Comparison of ENCODE assay signal across 8 cellular contexts in the genomic region with DNA sequence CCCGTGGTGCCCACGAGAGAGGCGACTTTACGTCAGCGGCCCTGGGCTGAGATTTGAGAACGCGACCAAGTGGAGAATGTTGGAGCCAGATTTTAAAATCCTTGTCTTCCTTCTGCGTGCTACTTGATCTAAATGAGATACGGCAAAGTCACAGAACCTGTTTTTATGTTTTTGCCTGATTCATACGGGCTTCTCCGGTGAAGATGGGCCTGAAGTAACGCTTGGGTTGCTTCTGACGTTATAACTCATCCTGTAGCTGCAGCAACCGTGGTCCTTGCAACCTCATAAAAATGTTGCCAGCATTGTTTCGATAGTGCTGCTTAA. TPM values are rescaled to one million over a fixed set of nuclear protein-coding genes. Genes with fewer than 3 reads are reported as not detected.
DNase-seq lines count a peak whose midpoint lies in the region; ATAC-seq and TF ChIP-seq lines count a peak whose summit lies in the region.

No MANE protein-coding gene starts in this region.

- H3K4me3 ChIP-seq in H7 (ENCODE audit: insufficient read depth, low read depth, low read length) (peak overlapping the region; percentile 99), iPS-15b (ENCODE audit: low read depth, low read length) (peak overlapping the region; percentile 99)

- H3K27ac ChIP-seq in 22Rv1: peak overlapping the region; percentile 68

- H3K36me3 ChIP-seq in H7 (replicated peaks; ENCODE audit: control insufficient read depth, insufficient read depth, low read length) (no peaks in the 10 kb centered on the region; the same call in 1 of the 2 replicates), iPS-15b (ENCODE audit: control insufficient read depth, insufficient read depth, low read length) (no peaks in the 10 kb centered on the region)

- H3K9me3 Mint-ChIP-seq in activated naive CD4-positive, alpha-beta T cell treated with anti-CD3 and anti-CD28 coated beads, Interleukin-2, amount 50 U/mL, for 72 hours: peaks cover 0 to 8% of the 10 kb centered on the region in 2 donors
- H3K9me3 Mint-ChIP-seq in stimulated activated effector memory CD8-positive, alpha-beta T cell treated with anti-CD3 and anti-CD28 coated beads, Interleukin-12 subunit alpha, Interleukin-12 subunit beta, amount 100 ng/mL, for 72 hours: peaks cover 2% of the 10 kb centered on the region

- DNase-seq in H7 (no peak), HEK293T (ENCODE audit: extremely low spot score) (no peak), middle frontal gyrus (ENCODE audit: extremely low spot score, low spot score) (no peak)
- DNase-seq in activated naive CD4-positive, alpha-beta T cell treated with anti-CD3 and anti-CD28 coated beads, Interleukin-2, amount 50 U/mL, for 72 hours (ENCODE audit: low spot score in 2 of 2): no peak
- no peak for DNase-seq in stimulated activated effector memory CD8-positive, alpha-beta T cell treated with anti-CD3 and anti-CD28 coated beads, Interleukin-12 subunit alpha, Interleukin-12 subunit beta, amount 100 ng/mL, for 72 hours (ENCODE audit: low spot score in 2 of 2)

- no peaks in the 10 kb centered on the region for H3K27me3 ChIP-seq in H7 (ENCODE audit: control insufficient read depth, insufficient read depth, low read length)
- H3K27me3 ChIP-seq in iPS-15b (ENCODE audit: control insufficient read depth, insufficient read depth, low read length): no peaks in the 10 kb centered on the region

- no peak for ATAC-seq in activated naive CD4-positive, alpha-beta T cell treated with anti-CD3 and anti-CD28 coated beads, Interleukin-2, amount 50 U/mL, for 72 hours
- no peak for ATAC-seq in stimulated activated effector memory CD8-positive, alpha-beta T cell treated with anti-CD3 and anti-CD28 coated beads, Interleukin-12 subunit alpha, Interleukin-12 subunit beta, amount 100 ng/mL, for 72 hours
- no peak for ATAC-seq in GM21529 (IDR thresholded peaks at IDR 0.05; ENCODE audit: unreplicated experiment)

- CTCF ChIA-PET in HEK293T (lab: Yijun Ruan, JAX): no interaction called here

- H3K36me3 Mint-ChIP-seq in activated naive CD4-positive, alpha-beta T cell treated with anti-CD3 and anti-CD28 coated beads, Interleukin-2, amount 50 U/mL, for 72 hours: peaks cover 20 to 22% of the 10 kb centered on the region in 2 donors
- peaks cover 22% of the 10 kb centered on the region for H3K36me3 Mint-ChIP-seq in stimulated activated effector memory CD8-positive, alpha-beta T cell treated with anti-CD3 and anti-CD28 coated beads, Interleukin-12 subunit alpha, Interleukin-12 subunit beta, amount 100 ng/mL, for 72 hours

- H3K9ac ChIP-seq in iPS-15b (ENCODE audit: low read depth, low read length): peak overlapping the region; percentile 86

- peak overlapping the region; percentile 91 for H3K4me3 Mint-ChIP-seq in stimulated activated effector memory CD8-positive, alpha-beta T cell treated with anti-CD3 and anti-CD28 coated beads, Interleukin-12 subunit alpha, Interleukin-12 subunit beta, amount 100 ng/mL, for 72 hours

- H3K4me1 ChIP-seq in iPS-15b (ENCODE audit: control insufficient read depth, insufficient read depth, low read length): peaks cover 8% of the 10 kb centered on the region

- POLR2A ChIA-PET in HEK293T (lab: Yijun Ruan, JAX): no interaction called here

- peak overlapping the region; percentile 98 to 99 for H3K27ac Mint-ChIP-seq in activated naive CD4-positive, alpha-beta T cell treated with anti-CD3 and anti-CD28 coated beads, Interleukin-2, amount 50 U/mL, for 72 hours
- peak overlapping the region; percentile 99 for H3K27ac Mint-ChIP-seq in stimulated activated effector memory CD8-positive, alpha-beta T cell treated with anti-CD3 and anti-CD28 coated beads, Interleukin-12 subunit alpha, Interleukin-12 subunit beta, amount 100 ng/mL, for 72 hours

- peaks cover 34% of the 10 kb centered on the region for H3K4me1 Mint-ChIP-seq in stimulated activated effector memory CD8-positive, alpha-beta T cell treated with anti-CD3 and anti-CD28 coated beads, Interleukin-12 subunit alpha, Interleukin-12 subunit beta, amount 100 ng/mL, for 72 hours

- no peak for TF ChIP-seq CTCF in 22Rv1 (IDR thresholded peaks at IDR 0.05)

- no peaks in the 10 kb centered on the region for H3K9me3 ChIP-seq in iPS-15b (ENCODE audit: control insufficient read depth, insufficient read depth, low read length)

TF ChIP-seq in HEK293T, 16 proteins besides CTCF, POLR2A, EP300 and RAD21:
- TF ChIP-seq FOXA1 (IDR thresholded peaks at IDR 0.05): no peak
- no peak for TF ChIP-seq LEF1 (IDR thresholded peaks at IDR 0.05; ENCODE audit: borderline replicate concordance)
- TF ChIP-seq ZNF384 (IDR thresholded peaks at IDR 0.05): no peak
- TF ChIP-seq PKNOX1 (IDR thresholded peaks at IDR 0.05): no peak
- TF ChIP-seq NFRKB (IDR thresholded peaks at IDR 0.05): no peak
- TF ChIP-seq SP1 (IDR thresholded peaks at IDR 0.05): no peak
- no peak for TF ChIP-seq FOXK2 (IDR thresholded peaks at IDR 0.05)
- TF ChIP-seq TARDBP (IDR thresholded peaks at IDR 0.05): no peak
- TF ChIP-seq L3MBTL2 (conservative IDR thresholded peaks at IDR 0.05): no peak; the same call in 1 of the 2 replicates
- no peak for TF ChIP-seq HDGF (IDR thresholded peaks at IDR 0.05; ENCODE audit: borderline replicate concordance)
- no peak for TF ChIP-seq ELF4 (IDR thresholded peaks at IDR 0.05)
- no peak for TF ChIP-seq FOXM1 (IDR thresholded peaks at IDR 0.05; ENCODE audit: borderline replicate concordance)
- TF ChIP-seq SUZ12 (IDR thresholded peaks at IDR 0.05): no peak
- no peak for TF ChIP-seq BHLHE40 (IDR thresholded peaks at IDR 0.05; ENCODE audit: borderline replicate concordance)
- no peak for TF ChIP-seq CTBP1 (IDR thresholded peaks at IDR 0.05; ENCODE audit: borderline replicate concordance)
- TF ChIP-seq ARNT (IDR thresholded peaks at IDR 0.05): no peak

RNA-seq across cellular contexts. Expression of gene SLC35B3, which starts 0.5 kb away (rescaled TPM):
- 7.4 and 8.5 TPM in 2 replicates for total RNA-seq in H7 (2014; rRNA removed; shearing (Covaris generic))
- total RNA-seq in activated naive CD4-positive, alpha-beta T cell treated with anti-CD3 and anti-CD28 coated beads, Interleukin-2, amount 50 U/mL, for 72 hours: 1 to 10 TPM; 5.6 to 6.9 TPM
